In genomic region chr20:18689557-18689956, GRCh38 we compare ENCODE assay signal across 32 cellular contexts.
"Had no signal": no experiment of that assay in that cellular context is flagged by ENCODE, and none has a peak within 500 bp of the region (broad histone marks: within the 10 kb centered on the region; RNA-seq: fewer than 3 reads in every experiment).

No MANE protein-coding gene starts in this region.

- H3K36me3 Mint-ChIP-seq: mesothelial cell of epicardium, naive B cell, natural killer cell, neural progenitor cell had no signal

- H3K4me3 ChIP-seq: left ventricle myocardium inferior, lung, neural progenitor cell, ovary, prostate gland, skin epidermis, stomach, testis, thyroid gland, transverse colon, vagina had no signal

- ATAC-seq: left colon; natural killer cell; right cardiac atrium; sciatic nerve; stimulated activated naive B cell treated with anti-CD40 and anti-IgM and Interleukin-4, amounts not matched to agents 10 μg/mL and 1 μg/mL and 100 μg/mL, for 72 hours; stimulated activated naive CD8-positive, alpha-beta T cell treated with anti-CD3 and anti-CD28 coated beads, Interleukin-15, Interleukin-2, amounts not matched to agents 100 U/mL and 50 U/mL, for 24 hours had no signal

- H3K27ac Mint-ChIP-seq: mesothelial cell of epicardium; naive B cell; nephron progenitor cell; neural progenitor cell; stimulated activated naive B cell treated with anti-CD40 and anti-IgM and Interleukin-4, amounts not matched to agents 10 μg/mL and 1 μg/mL and 100 μg/mL, for 72 hours had no signal

- H3K9me3 ChIP-seq: left ventricle myocardium inferior, neutrophil, ovary, prostate gland, stomach, testis, thyroid gland, transverse colon, upper lobe of left lung, vagina had no signal

- H3K9me3 Mint-ChIP-seq: immature natural killer cell; naive B cell; natural killer cell; neural progenitor cell; stimulated activated naive B cell treated with anti-CD40 and anti-IgM and Interleukin-4, amounts not matched to agents 10 μg/mL and 1 μg/mL and 100 μg/mL, for 72 hours had no signal

- H3K27me3 ChIP-seq: neural progenitor cell, neutrophil, ovary, stomach, testis, thyroid gland, transverse colon, upper lobe of left lung, vagina had no signal

- H2AFZ ChIP-seq: neural progenitor cell had no signal

- H3K27ac ChIP-seq: left ventricle myocardium inferior, neural progenitor cell, neutrophil, ovary, prostate gland, skin epidermis, stomach, testis, thyroid gland, transverse colon, vagina had no signal

- H3K4me3 Mint-ChIP-seq: immature natural killer cell; mesothelial cell of epicardium; naive B cell; natural killer cell; nephron progenitor cell; neural progenitor cell; stimulated activated naive B cell treated with anti-CD40 and anti-IgM and Interleukin-4, amounts not matched to agents 10 μg/mL and 1 μg/mL and 100 μg/mL, for 72 hours had no signal

- H3K4me1 ChIP-seq: left ventricle myocardium inferior, neural progenitor cell, prostate gland, testis, thyroid gland had no signal

- H3K4me2 ChIP-seq: neural progenitor cell had no signal

- H3K36me3 ChIP-seq: left ventricle myocardium inferior, neural progenitor cell, neutrophil, ovary, prostate gland, stomach, thyroid gland, transverse colon, upper lobe of left lung, vagina had no signal

- H3K27me3 Mint-ChIP-seq: naive B cell; stimulated activated naive B cell treated with anti-CD40 and anti-IgM and Interleukin-4, amounts not matched to agents 10 μg/mL and 1 μg/mL and 100 μg/mL, for 72 hours had no signal

- H3K9ac ChIP-seq: neural progenitor cell had no signal

- DNase-seq: hypothalamus; immature natural killer cell; kidney; left colon; left ventricle myocardium inferior; mesendoderm; naive B cell; natural killer cell; nephron progenitor cell; occipital lobe; ovary; retina; right cardiac atrium; stimulated activated CD4-positive, alpha-beta T cell treated with anti-CD3 and anti-CD28 coated beads, Interleukin-12 subunit alpha, Interleukin-12 subunit beta, amount 100 ng/mL, for 4 hours; stimulated activated CD4-positive, alpha-beta T cell treated with anti-CD3 and anti-CD28 coated beads, Interleukin-15, amount 100 ng/mL, for 24 hours; stimulated activated CD4-positive, alpha-beta T cell treated with anti-CD3 and anti-CD28 coated beads, Interleukin-2, amount 100 ng/mL, for 24 hours; stimulated activated CD4-positive, alpha-beta T cell treated with anti-CD3 and anti-CD28 coated beads, Interleukin-4, amount 100 ng/mL, for 1 hour; stimulated activated naive B cell treated with anti-CD40 and anti-IgM and Interleukin-4, amounts not matched to agents 10 μg/mL and 1 μg/mL and 100 μg/mL, for 72 hours; stimulated activated naive CD8-positive, alpha-beta T cell treated with anti-CD3 and anti-CD28 coated beads, Interleukin-15, Interleukin-2, amounts not matched to agents 100 U/mL and 50 U/mL, for 24 hours; stomach; testis; thyroid gland; transverse colon; upper lobe of left lung had no signal

- H3K4me1 Mint-ChIP-seq: neural progenitor cell had no signal
